ENCODE assay signal across 7 cellular contexts in the genomic region with DNA sequence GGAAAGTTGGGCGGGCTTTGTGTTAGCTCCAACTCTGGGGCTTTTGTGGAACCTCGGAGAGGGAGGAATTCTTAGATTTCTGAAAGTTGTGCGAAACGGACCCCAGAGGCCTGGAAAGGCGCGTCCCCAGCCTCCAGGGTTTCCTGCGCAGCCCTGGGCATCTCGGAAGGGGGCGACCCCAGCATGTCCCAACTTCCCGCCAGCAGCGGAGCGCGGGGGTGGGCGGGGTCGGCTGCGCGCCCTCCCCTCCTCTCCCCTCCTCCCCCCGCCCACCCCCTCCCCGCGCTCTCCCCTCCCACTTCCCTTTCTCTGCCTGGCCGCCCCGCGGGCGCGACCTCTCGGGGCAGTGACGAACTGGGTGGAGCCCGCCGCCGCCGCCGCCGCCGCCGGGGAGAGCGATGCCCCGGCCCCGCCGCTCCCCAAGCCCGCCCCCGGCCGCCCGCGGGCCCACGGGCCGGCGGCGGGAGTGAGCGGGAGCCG. TPM values are rescaled to one million over a fixed set of nuclear protein-coding genes. Genes with fewer than 3 reads are reported as not detected.
DNase-seq lines count a peak whose midpoint lies in the region; ATAC-seq and TF ChIP-seq lines count a peak whose summit lies in the region.

No MANE protein-coding gene starts in this region.

- peaks cover 0 to 4% (median 0%) of the 10 kb centered on the region in 3 donors for H3K27me3 Mint-ChIP-seq in immature natural killer cell (ENCODE audit: low read depth in 3 of 3)

- H3K4me3 ChIP-seq in WERI-Rb-1 (ENCODE audit: low read depth, low read length) (peak overlapping the region; percentile 61), breast epithelium (peak overlapping the region; percentile 73 to 88 (median 79))

- no peaks in the 10 kb centered on the region for H3K36me3 Mint-ChIP-seq in immature natural killer cell

- TF ChIP-seq CTCF in WERI-Rb-1 (IDR thresholded peaks at IDR 0.05; ENCODE audit: low read depth, low read length) (peak; percentile 39), breast epithelium (IDR thresholded peaks at IDR 0.05) (no peak)

- DNase-seq in NCI-H1694 (lab: John Stamatoyannopoulos, UW) (peak; percentile 17), WERI-Rb-1 (peak; percentile 90), breast epithelium (ENCODE audit: low spot score in 2 of 2) (peak; percentile 54 to 56), immature natural killer cell (peak; percentile 80 to 84 (median 83))
- peak; percentile 74 for DNase-seq in stimulated activated CD4-positive, alpha-beta T cell treated with anti-CD3 and anti-CD28 coated beads, Interleukin-12 subunit alpha, Interleukin-12 subunit beta, amount 100 ng/mL, for 4 hours

- H3K4me1 ChIP-seq in breast epithelium, result no peaks in the 10 kb centered on the region

- TF ChIP-seq POLR2A in GM18505 (IDR thresholded peaks at IDR 0.05; ENCODE audit: borderline replicate concordance, extremely low read depth, insufficient read depth, insufficient read length) (no peak), breast epithelium (IDR thresholded peaks at IDR 0.05) (no peak)

- ATAC-seq in GM18505 (IDR thresholded peaks at IDR 0.05; ENCODE audit: unreplicated experiment), result peak; percentile 79
- peak; percentile 73 for ATAC-seq in HG02763 (IDR thresholded peaks at IDR 0.05; ENCODE audit: unreplicated experiment)

- peak overlapping the region; percentile 81 for H3K27ac ChIP-seq in WERI-Rb-1
- H3K27ac ChIP-seq in breast epithelium, result peak overlapping the region; percentile 84 to 93

- peak overlapping the region; percentile 74 to 79 (median 75) for H3K4me3 Mint-ChIP-seq in immature natural killer cell

- H3K36me3 ChIP-seq in WERI-Rb-1 (0 out of 2 replicates have a peak, but pooled peaks cover 3% of the 10 kb centered on the region), breast epithelium (no peaks in the 10 kb centered on the region)

- H3K4me1 Mint-ChIP-seq in immature natural killer cell, result peaks cover 25 to 42% of the 10 kb centered on the region in 2 donors

- H3K27ac Mint-ChIP-seq in immature natural killer cell, result peak overlapping the region; percentile 74 to 86 (median 82)

- H3K27me3 ChIP-seq in WERI-Rb-1 (ENCODE audit: insufficient read depth, low read depth, severe bottlenecking), result no peaks in the 10 kb centered on the region
- H3K27me3 ChIP-seq in breast epithelium, result no peaks in the 10 kb centered on the region

- H3K9me3 Mint-ChIP-seq in immature natural killer cell, result no peaks in the 10 kb centered on the region

- intact Hi-C loops in breast epithelium (cut with DNase I; ENCODE audit: low total_unique reads), result loop anchor here (5.0 kb wide), 1 partner anchor 100 kb away; no protein-coding TSS in a partner anchor

- H3K9me3 ChIP-seq in WERI-Rb-1 (ENCODE audit: severe bottlenecking) (no peaks in the 10 kb centered on the region), breast epithelium (no peaks in the 10 kb centered on the region)

RNA-seq across cellular contexts. Expression of a gene that starts 16.8 kb away (rescaled TPM):
- total RNA-seq in breast epithelium, result 1 to 10 TPM in 1 of 3 donors, not detected in 2; 1.3 TPM
- not detected for polyA plus RNA-seq in immature natural killer cell

Comparison
In these comparisons a context has a peak if more than half of its experiments do, and no peak if none do; other contexts are left out.
1. Peak in every context shown above with its lines: DNase-seq, ATAC-seq, H3K4me3 ChIP-seq and H3K27ac ChIP-seq.
2. DNase-seq: peak in every context shown above with its lines; median percentile 90 in WERI-Rb-1; 83 in immature natural killer cell; 74 in stimulated activated CD4-positive, alpha-beta T cell treated with anti-CD3 and anti-CD28 coated beads, Interleukin-12 subunit alpha, Interleukin-12 subunit beta, amount 100 ng/mL, for 4 hours; 55 in breast epithelium; 17 in NCI-H1694.